ENCODE assay signal across 8 cellular contexts in the genomic region with DNA sequence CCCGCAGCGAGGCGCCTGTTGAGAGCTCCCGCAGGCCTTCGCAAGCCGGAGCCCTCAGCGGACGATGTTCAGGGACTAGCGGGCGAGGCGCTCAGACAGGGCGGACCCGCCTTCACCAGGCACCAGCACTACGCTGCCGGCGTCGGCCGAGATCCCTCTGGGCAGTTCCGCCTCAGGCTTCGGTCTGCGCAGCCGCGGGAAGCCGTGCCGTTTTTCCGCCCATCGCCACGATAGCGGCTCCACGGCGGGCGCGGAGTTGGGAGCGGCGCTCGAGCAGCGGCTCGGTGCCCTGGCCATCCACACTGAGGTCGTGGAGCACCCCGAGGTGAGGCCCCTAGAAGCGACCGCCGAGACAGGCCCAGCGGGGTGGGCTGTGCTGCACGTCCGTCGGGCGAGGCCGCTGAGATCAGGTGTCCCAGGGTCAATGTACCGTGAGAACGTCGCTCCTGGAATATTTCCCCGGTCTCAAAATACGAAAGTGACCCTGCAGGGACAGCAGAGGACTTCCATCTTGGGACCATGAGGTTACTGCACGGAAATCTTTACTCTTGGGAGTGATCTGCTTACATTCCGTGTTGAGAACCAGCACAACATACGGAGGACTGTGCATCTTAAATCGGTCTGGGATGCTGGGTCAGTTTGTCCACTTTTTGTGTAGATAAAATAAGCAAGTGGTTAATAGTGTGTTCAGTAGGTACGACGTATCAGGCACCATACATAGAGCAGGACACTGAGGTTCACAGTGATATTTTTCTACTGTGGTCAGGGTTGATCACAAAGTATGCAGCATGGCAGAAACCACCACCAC. TPM values are rescaled to one million over a fixed set of nuclear protein-coding genes. Genes with fewer than 3 reads are reported as not detected.
DNase-seq lines count a peak whose midpoint lies in the region; ATAC-seq lines count a peak whose summit lies in the region.

No MANE protein-coding gene starts in this region.

- ATAC-seq in GM19328 (IDR thresholded peaks at IDR 0.05; ENCODE audit: unreplicated experiment) (peak; percentile 98), HG03469 (IDR thresholded peaks at IDR 0.05; ENCODE audit: unreplicated experiment) (peak; percentile 98)

- H4K8ac ChIP-seq in mesendoderm (ENCODE audit: low read depth, low read length), result no peak overlapping the region

- H3K4ac ChIP-seq in mesendoderm (ENCODE audit: low read depth, low read length), result peak overlapping the region; percentile 5

- H3K36me3 ChIP-seq in BLaER1 treated with 17β-estradiol and CSF1 and Interleukin-3, amounts not matched to agents 10 nM and 100 nM, result peaks cover 6 to 37% (median 13%) of the 10 kb centered on the region in 11 experiments; a peak in 14 of 22 replicates
- H3K36me3 ChIP-seq in effector memory CD4-positive, alpha-beta T cell (ENCODE audit: control insufficient read depth, insufficient read depth, low read length), result no peaks in the 10 kb centered on the region
- H3K36me3 ChIP-seq in mesendoderm (ENCODE audit: control insufficient read depth, insufficient read depth, low read length), result no peaks in the 10 kb centered on the region

- no peak overlapping the region for H2BK15ac ChIP-seq in mesendoderm (replicated peaks; ENCODE audit: low read depth)

- peak overlapping the region; percentile 89 for H3K56ac ChIP-seq in mesendoderm (ENCODE audit: low read length)

- peak; percentile 27 for DNase-seq in NCI-H82 treated with DMSO at 0.1 percent for 48 hours (lab: John Stamatoyannopoulos, UW; ENCODE audit: unreplicated experiment)
- peak; percentile 76 to 82 for DNase-seq in activated CD8-positive, alpha-beta memory T cell treated with anti-CD3 and anti-CD28 coated beads for 1 hour (ENCODE audit: extremely low read depth in 1 of 2, low read depth in 1 of 2)
- DNase-seq in effector memory CD4-positive, alpha-beta T cell, result peak; percentile 73 to 79 (median 78)
- peak; percentile 89 for DNase-seq in mesendoderm
- DNase-seq in stimulated activated CD8-positive, alpha-beta memory T cell treated with anti-CD3 and anti-CD28 coated beads, Interleukin-12 subunit alpha, Interleukin-12 subunit beta, amount 100 ng/mL, for 4 hours (ENCODE audit: low read depth), result peak; percentile 74

- H3K9ac ChIP-seq in BLaER1 treated with 17β-estradiol and CSF1 and Interleukin-3, amounts not matched to agents 10 nM and 100 nM, result peak overlapping the region; percentile 73 to 89 (median 82)
- H3K9ac ChIP-seq in mesendoderm (ENCODE audit: low read length), result peak overlapping the region; percentile 72

- no peak overlapping the region for H4K5ac ChIP-seq in mesendoderm (ENCODE audit: low read length)

- H3K79me2 ChIP-seq in mesendoderm (ENCODE audit: control insufficient read depth, insufficient read depth, low read length), result no peaks in the 10 kb centered on the region

- H3K23ac ChIP-seq in mesendoderm (ENCODE audit: low read length), result no peak overlapping the region

- H3K27ac ChIP-seq in BLaER1 treated with 17β-estradiol and CSF1 and Interleukin-3, amounts not matched to agents 10 nM and 100 nM, result peak overlapping the region; percentile 68 to 87 (median 77)
- H3K27ac ChIP-seq in effector memory CD4-positive, alpha-beta T cell (ENCODE audit: insufficient read depth, low read length, poor library complexity, severe bottlenecking), result peak overlapping the region; percentile 84
- H3K27ac ChIP-seq in mesendoderm (ENCODE audit: low read depth, low read length), result no peak overlapping the region

- no peaks in the 10 kb centered on the region for H3K27me3 ChIP-seq in BLaER1 treated with 17β-estradiol and CSF1 and Interleukin-3, amounts not matched to agents 10 nM and 100 nM
- H3K27me3 ChIP-seq in effector memory CD4-positive, alpha-beta T cell (replicated peaks; ENCODE audit: control insufficient read depth, insufficient read depth, low read length, poor library complexity, severe bottlenecking), result no peaks in the 10 kb centered on the region
- no peaks in the 10 kb centered on the region for H3K27me3 ChIP-seq in mesendoderm (ENCODE audit: insufficient read depth, low read length, poor library complexity)

- no peaks in the 10 kb centered on the region for H3K9me3 ChIP-seq in BLaER1 treated with 17β-estradiol and CSF1 and Interleukin-3, amounts not matched to agents 10 nM and 100 nM (replicated peaks in 1 of 11)
- H3K9me3 ChIP-seq in effector memory CD4-positive, alpha-beta T cell (ENCODE audit: control insufficient read depth, low read length), result no peaks in the 10 kb centered on the region

- peaks cover 6 to 19% (median 12%) of the 10 kb centered on the region in 10 experiments; a peak in 17 of 20 replicates for H3K4me1 ChIP-seq in BLaER1 treated with 17β-estradiol and CSF1 and Interleukin-3, amounts not matched to agents 10 nM and 100 nM
- H3K4me1 ChIP-seq in effector memory CD4-positive, alpha-beta T cell (ENCODE audit: control insufficient read depth, insufficient read depth, low read length, poor library complexity, severe bottlenecking), result peaks cover 5% of the 10 kb centered on the region
- H3K4me1 ChIP-seq in mesendoderm (ENCODE audit: control insufficient read depth, low read depth, low read length), result peaks cover 3% of the 10 kb centered on the region

- H2BK5ac ChIP-seq in mesendoderm (ENCODE audit: low read length), result no peak overlapping the region

- H3K79me1 ChIP-seq in mesendoderm (ENCODE audit: low read length), result no peaks in the 10 kb centered on the region

- peak overlapping the region; percentile 63 to 83 (median 71) for H3K4me3 ChIP-seq in BLaER1 treated with 17β-estradiol and CSF1 and Interleukin-3, amounts not matched to agents 10 nM and 100 nM
- H3K4me3 ChIP-seq in effector memory CD4-positive, alpha-beta T cell (ENCODE audit: insufficient read depth, low read depth, low read length, poor library complexity, severe bottlenecking), result peak overlapping the region; percentile 89
- H3K4me3 ChIP-seq in mesendoderm (ENCODE audit: low read length), result peak overlapping the region; percentile 6

- no peaks in the 10 kb centered on the region for H4K20me1 ChIP-seq in BLaER1 treated with 17β-estradiol and CSF1 and Interleukin-3, amounts not matched to agents 10 nM and 100 nM

- no peak overlapping the region for H2BK120ac ChIP-seq in mesendoderm (ENCODE audit: low read depth, low read length)

- peak overlapping the region; percentile 83 to 89 (median 85) for H3K4me2 ChIP-seq in BLaER1 treated with 17β-estradiol and CSF1 and Interleukin-3, amounts not matched to agents 10 nM and 100 nM
- peak overlapping the region; percentile 24 for H3K4me2 ChIP-seq in mesendoderm (ENCODE audit: low read length)

- no CpG with 5 or more reads among the region's 60 CpGs for WGBS in mesendoderm (ENCODE audit: extremely low coverage, insufficient coverage, low lambda C conversion rate)

- H2AK5ac ChIP-seq in mesendoderm (ENCODE audit: low read length), result no peak overlapping the region

- peak overlapping the region; percentile 6 for H3K18ac ChIP-seq in mesendoderm (ENCODE audit: low read length)

RNA-seq across cellular contexts. Expression of a gene that starts 13.3 kb away (rescaled TPM):
- 31.4 TPM for polyA plus RNA-seq in mesendoderm (2013, experiment 1 of 2)
- 31.5 TPM for polyA plus RNA-seq in mesendoderm (2013, experiment 2 of 2)

RNA-seq across cellular contexts. Expression of a gene that starts 49.8 kb away (rescaled TPM):
- 3,326 TPM for polyA plus RNA-seq in mesendoderm (2013, experiment 1 of 2)
- 3,454 TPM for polyA plus RNA-seq in mesendoderm (2013, experiment 2 of 2)

RNA-seq across cellular contexts. Expression of a gene that starts 50.2 kb away (rescaled TPM):
- polyA plus RNA-seq in mesendoderm (2013, experiment 1 of 2), result 5.4 TPM
- polyA plus RNA-seq in mesendoderm (2013, experiment 2 of 2), result 5.3 TPM

Comparison
In these comparisons a context has a peak if more than half of its experiments do, and no peak if none do; other contexts are left out.
1. H3K4me3 ChIP-seq: peak in every context shown above with its lines; median percentile 89 in effector memory CD4-positive, alpha-beta T cell; 71 in BLaER1 treated with 17β-estradiol and CSF1 and Interleukin-3, amounts not matched to agents 10 nM and 100 nM; 6 in mesendoderm.
2. DNase-seq: peak in every context shown above with its lines; median percentile 89 in mesendoderm; 79 in activated CD8-positive, alpha-beta memory T cell treated with anti-CD3 and anti-CD28 coated beads for 1 hour; 78 in effector memory CD4-positive, alpha-beta T cell; 74 in stimulated activated CD8-positive, alpha-beta memory T cell treated with anti-CD3 and anti-CD28 coated beads, Interleukin-12 subunit alpha, Interleukin-12 subunit beta, amount 100 ng/mL, for 4 hours; 27 in NCI-H82 treated with DMSO at 0.1 percent for 48 hours.